Comparison of ENCODE assay signal across 8 cellular contexts in the genomic region with DNA sequence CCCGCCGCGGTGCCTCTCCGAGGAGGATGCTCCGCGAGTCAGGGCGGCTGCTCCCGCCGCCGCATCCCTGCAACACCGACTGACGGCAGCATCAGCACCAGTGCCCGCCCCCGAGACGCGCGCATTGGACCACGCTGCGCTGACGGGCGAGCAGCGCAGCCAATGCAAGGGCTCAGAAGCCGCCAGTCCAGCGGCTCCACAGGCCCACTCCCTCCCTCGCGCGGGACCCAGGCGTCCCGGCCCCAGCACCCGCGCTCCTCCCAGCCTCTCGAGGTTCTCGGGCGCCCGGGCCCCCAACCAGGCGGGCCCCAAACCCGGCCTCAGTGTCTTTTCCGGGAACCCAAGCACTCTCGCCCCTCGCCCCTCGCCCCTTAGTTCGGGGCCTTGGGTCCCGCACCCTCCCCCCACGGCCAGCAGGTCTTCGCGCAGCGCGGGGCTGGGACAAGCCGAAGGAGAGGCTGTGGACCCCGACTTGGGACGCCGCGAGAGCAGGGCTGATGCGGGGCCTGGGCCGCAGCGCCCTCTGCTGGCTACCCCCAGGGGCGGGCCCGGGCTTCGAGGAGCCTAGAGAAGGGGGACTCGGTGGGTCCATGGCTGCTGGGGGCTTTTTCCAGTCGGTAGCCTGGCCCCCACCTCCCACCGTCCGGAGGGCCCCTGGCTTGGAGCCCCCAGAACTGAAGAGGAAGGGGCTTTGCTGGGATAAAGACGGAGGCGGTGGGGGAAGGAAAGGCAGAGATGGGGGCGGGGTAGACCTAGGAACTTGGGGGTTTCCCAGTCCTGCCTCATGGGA. TPM values are rescaled to one million over a fixed set of nuclear protein-coding genes. Genes with fewer than 3 reads are reported as not detected.
A peak's percentile ranks its signal among the peaks of the same experiment; 100 is the strongest.
DNase-seq lines count a peak whose midpoint lies in the region; ATAC-seq and TF ChIP-seq lines count a peak whose summit lies in the region.

A gene (minus strand): TSS at position 81 of the 790 bp plus-strand sequence. CDS start 9,498 bp downstream, outside the sequence.

- no peaks in the 10 kb centered on the region for H3K9me3 ChIP-seq in neuron (ENCODE audit: low read length)

- ATAC-seq in GM21576 (IDR thresholded peaks at IDR 0.05; ENCODE audit: unreplicated experiment): peak; percentile 64
- peak; percentile 77 for ATAC-seq in foreskin keratinocyte

- no peaks in the 10 kb centered on the region for H3K36me3 ChIP-seq in KMS-11 (ENCODE audit: insufficient read depth)
- H3K36me3 ChIP-seq in neuron (ENCODE audit: insufficient read depth, low read length): no peaks in the 10 kb centered on the region

- intact Hi-C loops in Calu3 (cut with micrococcal nuclease; ENCODE audit: unreplicated experiment): no loop called here

- no peaks in the 10 kb centered on the region for H3K79me2 ChIP-seq in KMS-11 (ENCODE audit: insufficient read depth, low read depth)

- no peak within 1 kb of the TSS for H3K27ac Mint-ChIP-seq in Calu3 (ENCODE audit: unreplicated experiment)

- no TSS peak for BruUV-seq in Calu3 (replicated peaks; lab: Mats Ljungman, UMichigan)

- H3K27me3 ChIP-seq in KMS-11 (ENCODE audit: insufficient read depth, low read depth) (peaks cover 73% of the 10 kb centered on the region), foreskin keratinocyte (peaks cover 51% of the 10 kb centered on the region), neuron (ENCODE audit: insufficient read depth, low read length) (peaks cover 4% of the 10 kb centered on the region)

- peak within 1 kb of the TSS; percentile 33 for H3K4me3 Mint-ChIP-seq in Calu3 (ENCODE audit: low read depth, unreplicated experiment)

- H3K36me3 Mint-ChIP-seq in Calu3 (ENCODE audit: insufficient read depth, unreplicated experiment): no peaks in the 10 kb centered on the region

- no peaks in the 10 kb centered on the region for H4K20me1 ChIP-seq in KMS-11 (ENCODE audit: insufficient read depth)

- H2AFZ ChIP-seq in KMS-11 (ENCODE audit: low read depth) (peak within 1 kb of the TSS; percentile 100), neuron (ENCODE audit: low read depth, low read length) (peak within 1 kb of the TSS; percentile 74)

- H3K4me3 ChIP-seq in KMS-11 (IDR thresholded peaks at IDR 0.05; ENCODE audit: insufficient read depth, low read depth, low read length) (no peak within 1 kb of the TSS), neuron (ENCODE audit: low read length) (peak within 1 kb of the TSS; percentile 52)

- DNase-seq in Calu3 (peak; percentile 77), RPMI8226 (peak; percentile 93), activated gamma-delta T cell treated with Interleukin-2 at 50 U/mL for 16 hours (peak; percentile 79), foreskin keratinocyte (peak; percentile 37 to 62), stromal cell of bone marrow (ENCODE audit: low read depth) (peak; percentile 62)

- peaks cover 97% of the 10 kb centered on the region for H3K27me3 Mint-ChIP-seq in Calu3 (ENCODE audit: unreplicated experiment)

- H3K4me2 ChIP-seq in KMS-11: peak within 1 kb of the TSS; percentile 100

- H3K9me3 Mint-ChIP-seq in Calu3 (ENCODE audit: low read depth, unreplicated experiment): no peaks in the 10 kb centered on the region

- H3K4me1 Mint-ChIP-seq in Calu3 (ENCODE audit: low read depth, unreplicated experiment): no peaks in the 10 kb centered on the region

- H3K27ac ChIP-seq in KMS-11: peak within 1 kb of the TSS; percentile 35; the same call in 1 of the 2 replicates
- no peak within 1 kb of the TSS for H3K27ac ChIP-seq in foreskin keratinocyte

- H3K4me1 ChIP-seq in KMS-11 (ENCODE audit: low read depth, poor library complexity, severe bottlenecking) (peaks cover 8% of the 10 kb centered on the region), foreskin keratinocyte (no peaks in the 10 kb centered on the region), neuron (ENCODE audit: insufficient read depth, low read length) (peaks cover 43% of the 10 kb centered on the region)

- CTCF ChIA-PET in Calu3 (lab: Charles Lee): no interaction called here

- peak within 1 kb of the TSS; percentile 57; the same call in 1 of the 2 replicates for H3K9ac ChIP-seq in KMS-11

- peak; percentile 93 for TF ChIP-seq CTCF in Calu3 (IDR thresholded peaks at IDR 0.05; ENCODE audit: unreplicated experiment)
- peak; percentile 92 for TF ChIP-seq CTCF in KMS-11 (conservative IDR thresholded peaks at IDR 0.05; ENCODE audit: low read depth, low read length)
- peak; percentile 94 for TF ChIP-seq CTCF in foreskin keratinocyte (conservative IDR thresholded peaks at IDR 0.05)

RNA-seq across cellular contexts. Expression of the gene that starts here (rescaled TPM):
- total RNA-seq in Calu3 (2022): not detected in 2 replicates
- total RNA-seq in foreskin keratinocyte: not detected in 2 replicates
- polyA plus RNA-seq in foreskin keratinocyte: not detected in 2 replicates

Comparison
In these comparisons a context has a peak if more than half of its experiments do, and no peak if none do; other contexts are left out.
1. Peak in DNase-seq in Calu3; RNA of the gene not detected or under 1 TPM.
2. Peak in DNase-seq and ATAC-seq in foreskin keratinocyte; RNA of the gene not detected or under 1 TPM.